In genomic region chr16:15649727-15650018, GRCh38 we compare ENCODE assay signal across 1 cellular context.
TF ChIP-seq lines count a peak whose summit lies in the region.

No MANE protein-coding gene starts in this region.

TF ChIP-seq in GM23338, 12 proteins besides CTCF, POLR2A, EP300 and RAD21 (continued from another document):
- no peak; the same call in 1 of the 2 replicates for TF ChIP-seq POLR2AphosphoS5 (IDR thresholded peaks at IDR 0.05; ENCODE audit: low read depth)
- TF ChIP-seq STAT1 (IDR thresholded peaks at IDR 0.05; ENCODE audit: unreplicated experiment): no peak
- no peak for TF ChIP-seq ZNF114 (CRISPR knock-in tag; IDR thresholded peaks at IDR 0.05)
- no peak for TF ChIP-seq ETS1 (IDR thresholded peaks at IDR 0.05)
- no peak for TF ChIP-seq EZH2phosphoT487 (IDR thresholded peaks at IDR 0.05; ENCODE audit: unreplicated experiment)
- TF ChIP-seq NANOG (IDR thresholded peaks at IDR 0.05; ENCODE audit: borderline replicate concordance): no peak
